ENCODE assay signal across 18 cellular contexts in genomic region chr22:39988386-39989114, GRCh38. TPM values are rescaled to one million over a fixed set of nuclear protein-coding genes. Genes with fewer than 3 reads are reported as not detected.
DNase-seq lines count a peak whose midpoint lies in the region; ATAC-seq, FAIRE-seq and TF ChIP-seq lines count a peak whose summit lies in the region.
"Had no signal": no experiment of that assay in that cellular context is flagged by ENCODE, and none has a peak within 500 bp of the region (broad histone marks: within the 10 kb centered on the region; RNA-seq: fewer than 3 reads in every experiment).

No MANE protein-coding gene starts in this region.

- FAIRE-seq in bronchial epithelial cell (lab: Jason Lieb, UNC), result peak; percentile 86
- FAIRE-seq: A549 had no signal

- peak overlapping the region; percentile 75 for H3K27ac Mint-ChIP-seq in type B pancreatic cell

- TF ChIP-seq CTCF in left ventricle myocardium inferior (IDR thresholded peaks at IDR 0.05; ENCODE audit: borderline replicate concordance) (no peak), heart right ventricle (IDR thresholded peaks at IDR 0.05) (no peak), bronchial epithelial cell (IDR thresholded peaks at IDR 0.05; ENCODE audit: insufficient read depth, low read length, severe bottlenecking) (no peak), type B pancreatic cell (conservative IDR thresholded peaks at IDR 0.05) (no peak)

- H2BK15ac ChIP-seq in mesendoderm (replicated peaks; ENCODE audit: low read depth), result no peak overlapping the region

- peak overlapping the region; percentile 89 for H3K23ac ChIP-seq in mesendoderm (ENCODE audit: low read length)

- no peak overlapping the region for H2AK5ac ChIP-seq in mesendoderm (ENCODE audit: low read length)

- no peak overlapping the region for H3K56ac ChIP-seq in mesendoderm (ENCODE audit: low read length)

- no peak overlapping the region for H3K9ac ChIP-seq in mesendoderm (ENCODE audit: low read length)

- H3K27me3 ChIP-seq in left ventricle myocardium inferior (ENCODE audit: low read depth) (peaks cover 22% of the 10 kb centered on the region), heart right ventricle (peaks cover 0 to 21% (median 12%) of the 10 kb centered on the region in 7 donors), bronchial epithelial cell (ENCODE audit: control insufficient read depth, insufficient read depth, low read length) (no peaks in the 10 kb centered on the region), mesendoderm (ENCODE audit: insufficient read depth, low read length, poor library complexity) (no peaks in the 10 kb centered on the region), HAP-1 (ENCODE audit: low read depth) (no peaks in the 10 kb centered on the region)

- no peak overlapping the region for H3K4me2 ChIP-seq in mesendoderm (ENCODE audit: low read length)
- H3K4me2 ChIP-seq: A549, PC-9 had no signal

- H3K27ac ChIP-seq in left ventricle myocardium inferior (replicated peaks) (peak overlapping the region; percentile 86), heart right ventricle (no peak overlapping the region), mesendoderm (ENCODE audit: low read depth, low read length) (no peak overlapping the region)
- H3K27ac ChIP-seq: A549, C4-2B, PC-9 had no signal

- H3K4me1 ChIP-seq in left ventricle myocardium inferior (peaks cover 49% of the 10 kb centered on the region), heart right ventricle (peaks cover 0 to 38% (median 6%) of the 10 kb centered on the region in 9 donors), mesendoderm (ENCODE audit: control insufficient read depth, low read depth, low read length) (no peaks in the 10 kb centered on the region), HAP-1 (no peaks in the 10 kb centered on the region)
- H3K4me1 ChIP-seq: A549 had no signal

- H3K4me3 ChIP-seq in left ventricle myocardium inferior, result no peak overlapping the region
- H3K4me3 ChIP-seq in heart right ventricle, result no peak overlapping the region
- H3K4me3 ChIP-seq in bronchial epithelial cell (ENCODE audit: low read depth, low read length), result peak overlapping the region; percentile 2
- no peak overlapping the region for H3K4me3 ChIP-seq in mesendoderm (ENCODE audit: low read length)
- H3K4me3 ChIP-seq in HAP-1, result no peak overlapping the region
- H3K4me3 ChIP-seq: A549, PC-9 had no signal

- no peaks in the 10 kb centered on the region for H3K9me3 Mint-ChIP-seq in type B pancreatic cell

- intact Hi-C loops in left ventricle myocardium inferior (cut with micrococcal nuclease), result no loop called here
- intact Hi-C loops in heart right ventricle (cut with DNase I), result no loop called here

- WGBS in heart right ventricle, 2 donors, result 70 to 77% methylated on average over 10 of the region's 10 CpGs
- no CpG with 5 or more reads among the region's 10 CpGs for WGBS in mesendoderm (ENCODE audit: extremely low coverage, insufficient coverage, low lambda C conversion rate)

- H3K4ac ChIP-seq in mesendoderm (ENCODE audit: low read depth, low read length), result no peak overlapping the region

- no peak overlapping the region for H3K4me3 Mint-ChIP-seq in type B pancreatic cell

- H3K9me3 ChIP-seq in left ventricle myocardium inferior (replicated peaks), result no peaks in the 10 kb centered on the region
- no peaks in the 10 kb centered on the region for H3K9me3 ChIP-seq in heart right ventricle
- no peaks in the 10 kb centered on the region for H3K9me3 ChIP-seq in HAP-1
- H3K9me3 ChIP-seq: A549 had no signal

- ATAC-seq in heart right ventricle (no peak), GM18909 (IDR thresholded peaks at IDR 0.05; ENCODE audit: poor library complexity, unreplicated experiment) (no peak)
- ATAC-seq: A549 had no signal

- DNase-seq in left ventricle myocardium inferior (no peak), heart right ventricle (no peak), bronchial epithelial cell (ENCODE audit: low read depth) (no peak), mesendoderm (no peak), type B pancreatic cell (ENCODE audit: extremely low spot score, unreplicated experiment) (no peak), GF-D8 (lab: John Stamatoyannopoulos, UW) (no peak), HAP-1 (ENCODE audit: low spot score in 2 of 2) (no peak)
- DNase-seq: COR-L47, GOT3, Karpas-422, MM.1S, NCI-H1105, NCI-H1694 treated with DMSO at 0.1 percent for 48 hours, PC-9 had no signal

- H4K5ac ChIP-seq in mesendoderm (ENCODE audit: low read length), result no peak overlapping the region

- in situ Hi-C loops in HAP-1 (cut with MboI; ENCODE audit: low sequenced_read_pairs), result no loop called here

- H3K36me3 ChIP-seq in left ventricle myocardium inferior (no peaks in the 10 kb centered on the region), heart right ventricle (no peaks in the 10 kb centered on the region), bronchial epithelial cell (ENCODE audit: control insufficient read depth, insufficient read depth, low read length) (no peaks in the 10 kb centered on the region), mesendoderm (ENCODE audit: control insufficient read depth, insufficient read depth, low read length) (no peaks in the 10 kb centered on the region), HAP-1 (replicated peaks) (no peaks in the 10 kb centered on the region)

- peaks cover 43% of the 10 kb centered on the region for H3K27me3 Mint-ChIP-seq in type B pancreatic cell

- no peak overlapping the region for H3K18ac ChIP-seq in mesendoderm (ENCODE audit: low read length)

- no peak overlapping the region for H2BK5ac ChIP-seq in mesendoderm (ENCODE audit: low read length)

- H3K36me3 Mint-ChIP-seq in type B pancreatic cell, result no peaks in the 10 kb centered on the region

- no peak overlapping the region for H2BK120ac ChIP-seq in mesendoderm (ENCODE audit: low read depth, low read length)

- no peaks in the 10 kb centered on the region for H3K79me2 ChIP-seq in mesendoderm (ENCODE audit: control insufficient read depth, insufficient read depth, low read length)

- no peak overlapping the region for H4K8ac ChIP-seq in mesendoderm (ENCODE audit: low read depth, low read length)

- peaks cover 13% of the 10 kb centered on the region for H3K4me1 Mint-ChIP-seq in type B pancreatic cell (ENCODE audit: unreplicated experiment)

- H3K79me1 ChIP-seq in mesendoderm (ENCODE audit: low read length), result no peaks in the 10 kb centered on the region

RNA-seq across cellular contexts. Expression of gene FAM83F, which starts 6.2 kb away (rescaled TPM):
- total RNA-seq in left ventricle myocardium inferior, result 4.4 TPM
- 1 to 10 TPM; 1.3 to 9.7 (median 3.1) TPM for total RNA-seq in heart right ventricle
- 1 to 10 TPM; 1.1 to 1.2 TPM for polyA plus RNA-seq in heart right ventricle
- 22.1 and 27.8 TPM in 2 replicates for total RNA-seq in bronchial epithelial cell
- 8.8 TPM for polyA plus RNA-seq in mesendoderm (2013, experiment 1 of 2)
- 8.1 TPM for polyA plus RNA-seq in mesendoderm (2013, experiment 2 of 2)
- total RNA-seq in type B pancreatic cell (ENCODE audit: low replicate concordance), result 12.4 and 37.5 TPM in 2 replicates
- polyA plus RNA-seq: A549 had no signal

RNA-seq across cellular contexts. Expression of gene TMA7B, which starts 28.4 kb away (rescaled TPM):
- total RNA-seq in left ventricle myocardium inferior (not detected), heart right ventricle (not detected), bronchial epithelial cell (not detected in 2 replicates), type B pancreatic cell (ENCODE audit: low replicate concordance) (not detected in 2 replicates)
- not detected for polyA plus RNA-seq in heart right ventricle
- not detected for polyA plus RNA-seq in mesendoderm (2013, experiment 1 of 2)
- polyA plus RNA-seq in mesendoderm (2013, experiment 2 of 2), result not detected
- total RNA-seq: G401, PC-9 had no signal
- polyA plus RNA-seq: A549 had no signal
